In genomic region chr2:187365315-187365714, GRCh38 we compare ENCODE assay signal across 26 cellular contexts.
"Had no signal": no experiment of that assay in that cellular context is flagged by ENCODE, and none has a peak within 500 bp of the region (broad histone marks: within the 10 kb centered on the region; RNA-seq: fewer than 3 reads in every experiment).

No MANE protein-coding gene starts in this region.

- H3K27me3 Mint-ChIP-seq: dendritic cell treated with granulocyte-macrophage colony-stimulating factor and Interleukin-4, amounts not matched to agents 40 ng/mL and 50 ng/mL, for 4 days; effector memory CD8-positive, alpha-beta T cell had no signal

- H3K4me3 Mint-ChIP-seq: dendritic cell treated with granulocyte-macrophage colony-stimulating factor and Interleukin-4, amounts not matched to agents 40 ng/mL and 50 ng/mL, for 4 days; effector memory CD8-positive, alpha-beta T cell; endodermal cell; mesothelial cell of epicardium had no signal

- DNase-seq: colonic mucosa; cortex of kidney; effector CD8-positive, alpha-beta T cell; effector memory CD8-positive, alpha-beta T cell; endodermal cell; erythroblast; esophagus squamous epithelium; foreskin melanocyte; gastrocnemius medialis; glutamatergic neuron; head of caudate nucleus; heart right ventricle; hippocampal formation; left cardiac atrium; left lung; left ventricle myocardium superior; lower lobe of right lung; mesenchymal stem cell; mucosa of descending colon had no signal

- H3K36me3 ChIP-seq: colonic mucosa, esophagus squamous epithelium, gastrocnemius medialis, left lung had no signal

- H3K27ac ChIP-seq: colonic mucosa, epithelial cell of prostate, esophagus squamous epithelium, gastrocnemius medialis, heart right ventricle, left lung, lower lobe of right lung had no signal

- H3K4me1 Mint-ChIP-seq: endodermal cell, mesothelial cell of epicardium had no signal

- FAIRE-seq: endometrium, islet of Langerhans, keratinocyte had no signal

- H3K27me3 ChIP-seq: colonic mucosa, esophagus squamous epithelium, gastrocnemius medialis, heart right ventricle, left lung had no signal

- H3K4me1 ChIP-seq: colonic mucosa, gastrocnemius medialis, left lung, lower lobe of right lung had no signal

- H3K4me3 ChIP-seq: colonic mucosa, esophagus squamous epithelium, gastrocnemius medialis, heart right ventricle, left lung, lower lobe of right lung, mucosa of descending colon had no signal

- H3K27ac Mint-ChIP-seq: dendritic cell treated with granulocyte-macrophage colony-stimulating factor and Interleukin-4, amounts not matched to agents 40 ng/mL and 50 ng/mL, for 4 days; effector memory CD8-positive, alpha-beta T cell; endodermal cell; mesothelial cell of epicardium had no signal

- ATAC-seq: effector memory CD8-positive, alpha-beta T cell; esophagus mucosa; gastrocnemius medialis; heart right ventricle; left cardiac atrium; left lung; left ventricle myocardium superior; lower lobe of right lung; mucosa of descending colon had no signal

- H3K9me3 Mint-ChIP-seq: endodermal cell had no signal

- H3K9me3 ChIP-seq: colonic mucosa, esophagus squamous epithelium, gastrocnemius medialis, heart right ventricle, left lung, lower lobe of right lung, mucosa of descending colon had no signal
